17 cellular contexts compared by ENCODE assay signal in genomic region chrX:10130354-10130753, GRCh38. TPM values are rescaled to one million over a fixed set of nuclear protein-coding genes. Genes with fewer than 3 reads are reported as not detected.
DNase-seq lines count a peak whose midpoint lies in the region; ATAC-seq, FAIRE-seq and TF ChIP-seq lines count a peak whose summit lies in the region.
"Had no signal": no experiment of that assay in that cellular context is flagged by ENCODE, and none has a peak within 500 bp of the region (broad histone marks: within the 10 kb centered on the region; RNA-seq: fewer than 3 reads in every experiment).

No MANE protein-coding gene starts in this region.

- H3K36me3 ChIP-seq in astrocyte (ENCODE audit: insufficient read depth, low read length) = no peaks in the 10 kb centered on the region
- H3K36me3 ChIP-seq: BE2C had no signal

- H3K27me3 Mint-ChIP-seq in astrocyte (ENCODE audit: low read depth, unreplicated experiment) = no peaks in the 10 kb centered on the region
- H3K27me3 Mint-ChIP-seq in activated CD8-positive, alpha-beta memory T cell treated with anti-CD3 and anti-CD28 coated beads, Interleukin-2, amount 10 ng/mL, durations not matched to agents 7 days and 5 days = no peaks in the 10 kb centered on the region
- H3K27me3 Mint-ChIP-seq: CD4-positive, alpha-beta memory T cell had no signal

- FAIRE-seq in GM12891 (lab: Jason Lieb, UNC) (peak; percentile 23), GM12892 (lab: Jason Lieb, UNC) (peak; percentile 33), astrocyte (lab: Jason Lieb, UNC) (peak; percentile 77)
- FAIRE-seq: A549, GM12878, GM19239, H54 had no signal

- peaks cover 9% of the 10 kb centered on the region for H3K36me3 Mint-ChIP-seq in astrocyte (ENCODE audit: low read depth, unreplicated experiment)
- peaks cover 9% of the 10 kb centered on the region for H3K36me3 Mint-ChIP-seq in activated CD8-positive, alpha-beta memory T cell treated with anti-CD3 and anti-CD28 coated beads, Interleukin-2, amount 10 ng/mL, durations not matched to agents 7 days and 5 days
- H3K36me3 Mint-ChIP-seq: IgD-negative memory B cell had no signal

- H3K9me3 ChIP-seq in astrocyte (ENCODE audit: insufficient read depth, low read depth, low read length) = no peaks in the 10 kb centered on the region
- H3K9me3 ChIP-seq: A549, BE2C had no signal

- H3K27ac Mint-ChIP-seq in astrocyte (ENCODE audit: unreplicated experiment) = no peak overlapping the region
- no peak overlapping the region for H3K27ac Mint-ChIP-seq in activated CD8-positive, alpha-beta memory T cell treated with anti-CD3 and anti-CD28 coated beads, Interleukin-2, amount 10 ng/mL, durations not matched to agents 7 days and 5 days
- H3K27ac Mint-ChIP-seq: IgD-negative memory B cell had no signal

- no peak overlapping the region for H3K4me3 Mint-ChIP-seq in astrocyte (ENCODE audit: unreplicated experiment)
- H3K4me3 Mint-ChIP-seq in activated CD8-positive, alpha-beta memory T cell treated with anti-CD3 and anti-CD28 coated beads, Interleukin-2, amount 10 ng/mL, durations not matched to agents 7 days and 5 days = no peak overlapping the region
- H3K4me3 Mint-ChIP-seq: CD4-positive, alpha-beta memory T cell; IgD-negative memory B cell had no signal

- no peaks in the 10 kb centered on the region for H3K79me2 ChIP-seq in astrocyte (ENCODE audit: insufficient read depth, low read length)

- DNase-seq in GM12891 (ENCODE audit: insufficient read length, low spot score) (no peak), GM12892 (ENCODE audit: insufficient read length) (no peak), MV-4-11 (lab: John Stamatoyannopoulos, UW) (peak; percentile 57), astrocyte (ENCODE audit: low read depth) (no peak), Right ventricle myocardium superior (no peak)
- DNase-seq in activated CD8-positive, alpha-beta memory T cell treated with anti-CD3 and anti-CD28 coated beads, Interleukin-2, amount 10 ng/mL, durations not matched to agents 7 days and 5 days = no peak
- DNase-seq: BE2C; CD4-positive, alpha-beta memory T cell; DMS79; GM23248 had no signal

- TF ChIP-seq CTCF in astrocyte (IDR thresholded peaks at IDR 0.05; ENCODE audit: insufficient read depth, low read depth, low read length) = no peak

- no peak for TF ChIP-seq POLR2A in GM12891 (IDR thresholded peaks at IDR 0.05; ENCODE audit: low read depth, low read length)
- no peak for TF ChIP-seq POLR2A in GM12892 (IDR thresholded peaks at IDR 0.05; ENCODE audit: low read depth, low read length)

- no peaks in the 10 kb centered on the region for H3K4me1 ChIP-seq in astrocyte (ENCODE audit: insufficient read depth, low read length)
- H3K4me1 ChIP-seq: A549, BE2C had no signal

- CTCF ChIA-PET in activated CD8-positive, alpha-beta memory T cell treated with anti-CD3 and anti-CD28 coated beads, Interleukin-2, amount 10 ng/mL, durations not matched to agents 7 days and 5 days (lab: Charles Lee) = no interaction called here

- H3K27me3 ChIP-seq in astrocyte (ENCODE audit: insufficient read depth, low read length) = no peaks in the 10 kb centered on the region
- H3K27me3 ChIP-seq: BE2C had no signal

- no peak overlapping the region for H3K4me3 ChIP-seq in astrocyte (ENCODE audit: insufficient read depth, low read depth, low read length)
- H3K4me3 ChIP-seq: A549, GM12878, GM23248 had no signal

- H3K9me3 Mint-ChIP-seq in astrocyte (ENCODE audit: unreplicated experiment) = no peaks in the 10 kb centered on the region
- no peaks in the 10 kb centered on the region for H3K9me3 Mint-ChIP-seq in activated CD8-positive, alpha-beta memory T cell treated with anti-CD3 and anti-CD28 coated beads, Interleukin-2, amount 10 ng/mL, durations not matched to agents 7 days and 5 days (ENCODE audit: low read depth)
- H3K9me3 Mint-ChIP-seq: CD4-positive, alpha-beta memory T cell; IgD-negative memory B cell had no signal

- no peak overlapping the region for H3K27ac ChIP-seq in astrocyte (ENCODE audit: low read depth, low read length)
- H3K27ac ChIP-seq: A549, C4-2B, GM23248 had no signal

- H4K20me1 ChIP-seq in astrocyte (ENCODE audit: insufficient read depth, low read length) = no peaks in the 10 kb centered on the region

- no peak overlapping the region for H2AFZ ChIP-seq in astrocyte (ENCODE audit: low read depth, low read length)
- H2AFZ ChIP-seq: GM23248 had no signal

- H3K4me1 Mint-ChIP-seq in astrocyte (ENCODE audit: low read depth, unreplicated experiment) = peaks cover 3% of the 10 kb centered on the region
- no peaks in the 10 kb centered on the region for H3K4me1 Mint-ChIP-seq in activated CD8-positive, alpha-beta memory T cell treated with anti-CD3 and anti-CD28 coated beads, Interleukin-2, amount 10 ng/mL, durations not matched to agents 7 days and 5 days
- H3K4me1 Mint-ChIP-seq: IgD-negative memory B cell had no signal

- H3K9ac ChIP-seq in astrocyte (ENCODE audit: low read length) = no peak overlapping the region
- H3K9ac ChIP-seq: GM23248 had no signal

- ATAC-seq in activated CD8-positive, alpha-beta memory T cell treated with anti-CD3 and anti-CD28 coated beads, Interleukin-2, amount 10 ng/mL, durations not matched to agents 7 days and 5 days = no peak
- ATAC-seq in HG03039 (IDR thresholded peaks at IDR 0.05; ENCODE audit: unreplicated experiment) (no peak), Right ventricle myocardium superior (ENCODE audit: poor library complexity) (no peak)
- ATAC-seq: A549, GM12878 had no signal

- H3K4me2 ChIP-seq in astrocyte (ENCODE audit: low read length) = no peak overlapping the region
- H3K4me2 ChIP-seq: A549 had no signal

- intact Hi-C loops in Right ventricle myocardium superior (cut with DNase I) = no loop called here

TF ChIP-seq in GM12891, 5 proteins besides CTCF, POLR2A, EP300 and RAD21:
- no peak for TF ChIP-seq POU2F2 (IDR thresholded peaks at IDR 0.05; ENCODE audit: low read depth, low read length)
- TF ChIP-seq POLR2AphosphoS5 (IDR thresholded peaks at IDR 0.05; ENCODE audit: low read depth, low read length) = no peak
- TF ChIP-seq TAF1 (IDR thresholded peaks at IDR 0.05; ENCODE audit: low read depth, low read length) = no peak
- no peak for TF ChIP-seq SPI1 (IDR thresholded peaks at IDR 0.05; ENCODE audit: low read depth, low read length)
- TF ChIP-seq PAX5 (IDR thresholded peaks at IDR 0.05; ENCODE audit: insufficient read depth, low read length, severe bottlenecking) = no peak

RNA-seq across cellular contexts. Expression of gene CLCN4, which starts 26.4 kb away (rescaled TPM):
- 3.9 TPM for polyA plus RNA-seq in GM12891 (2012; ENCODE audit: low read depth, missing spikeins)
- polyA plus RNA-seq in GM12892 (2012; ENCODE audit: missing spikeins) = 0.74 TPM
- total RNA-seq in astrocyte = 5.9 and 7.2 TPM in 2 replicates
- under 1 TPM; 0.03 to 0.16 TPM for total RNA-seq in activated CD8-positive, alpha-beta memory T cell treated with anti-CD3 and anti-CD28 coated beads, Interleukin-2, amount 10 ng/mL, durations not matched to agents 7 days and 5 days
- total RNA-seq in Right ventricle myocardium superior = 30.9 TPM
- polyA plus RNA-seq: CD4-positive, alpha-beta memory T cell had no signal
